In the genomic region with DNA sequence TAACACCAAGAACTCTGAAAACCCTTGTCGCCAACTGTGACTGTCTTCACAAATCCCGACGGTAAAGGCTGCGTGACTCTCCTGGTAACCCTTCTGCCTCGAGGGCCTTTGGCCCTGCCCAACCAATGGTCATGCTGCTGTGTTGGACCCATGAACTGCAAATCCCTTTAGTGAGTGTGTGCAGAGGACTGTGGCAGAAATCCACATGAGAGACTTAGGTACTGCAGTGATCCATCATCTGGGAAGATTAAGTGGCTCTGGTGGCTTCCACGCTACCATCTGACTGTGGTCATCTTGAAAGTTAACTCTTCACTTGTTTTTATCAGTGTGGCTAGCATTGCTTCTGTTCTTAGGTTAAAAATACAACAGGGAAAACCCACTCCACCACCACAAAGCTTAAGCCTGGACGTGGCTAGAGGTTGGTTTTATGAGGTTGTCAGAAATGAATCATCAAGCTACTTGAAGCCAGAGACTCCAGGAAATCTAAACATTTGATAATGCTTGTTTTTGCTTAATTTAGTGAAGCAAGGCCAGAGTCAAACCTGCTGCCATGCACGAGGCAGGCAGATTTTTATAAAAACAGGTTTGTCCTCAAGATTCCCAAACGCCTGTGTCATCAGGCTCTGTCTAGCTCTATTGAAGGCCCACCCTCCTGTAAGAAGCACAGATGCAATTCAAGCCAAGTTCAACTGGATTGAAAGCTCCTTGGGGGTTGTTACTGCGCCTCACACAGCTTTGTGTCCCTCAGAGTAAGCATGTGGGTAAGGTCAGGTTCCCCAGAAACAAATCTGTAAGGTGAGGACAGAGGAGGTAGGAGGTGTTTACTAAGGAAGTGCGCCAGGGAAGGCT, we compare ENCODE assay signal across 1 cellular context.
TF ChIP-seq lines count a peak whose summit lies in the region.

No MANE protein-coding gene starts in this region.

TF ChIP-seq in GM12878, 131 proteins besides CTCF, POLR2A, EP300 and RAD21 (continued from another document and continues in another):
- TF ChIP-seq, protein P1, sequence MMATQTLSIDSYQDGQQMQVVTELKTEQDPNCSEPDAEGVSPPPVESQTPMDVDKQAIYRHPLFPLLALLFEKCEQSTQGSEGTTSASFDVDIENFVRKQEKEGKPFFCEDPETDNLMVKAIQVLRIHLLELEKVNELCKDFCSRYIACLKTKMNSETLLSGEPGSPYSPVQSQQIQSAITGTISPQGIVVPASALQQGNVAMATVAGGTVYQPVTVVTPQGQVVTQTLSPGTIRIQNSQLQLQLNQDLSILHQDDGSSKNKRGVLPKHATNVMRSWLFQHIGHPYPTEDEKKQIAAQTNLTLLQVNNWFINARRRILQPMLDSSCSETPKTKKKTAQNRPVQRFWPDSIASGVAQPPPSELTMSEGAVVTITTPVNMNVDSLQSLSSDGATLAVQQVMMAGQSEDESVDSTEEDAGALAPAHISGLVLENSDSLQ (IDR thresholded peaks at IDR 0.05), result peak; percentile 15; the same call in 1 of the 2 replicates
- TF ChIP-seq FOXK2 (IDR thresholded peaks at IDR 0.05) (no peak), ZNF622 (IDR thresholded peaks at IDR 0.05) (no peak), CREM (IDR thresholded peaks at IDR 0.05; ENCODE audit: low read depth) (peak; percentile 90), POLR2AphosphoS5 (IDR thresholded peaks at IDR 0.05; ENCODE audit: low read length) (no peak), HDGF (IDR thresholded peaks at IDR 0.05) (no peak), ASH2L (IDR thresholded peaks at IDR 0.05; ENCODE audit: borderline replicate concordance, low read depth) (no peak), CREB1 (IDR thresholded peaks at IDR 0.05; ENCODE audit: low read depth) (peak; percentile 58; the same call in 1 of the 2 replicates), EGR1 (IDR thresholded peaks at IDR 0.05; ENCODE audit: borderline replicate concordance in 1 of 2, low read depth in 2 of 2, low read length in 2 of 2) (no peak), PAX5 (IDR thresholded peaks at IDR 0.05; ENCODE audit: borderline replicate concordance, low read depth, low read length) (peak; percentile 96), NR2C2 (IDR thresholded peaks at IDR 0.05; ENCODE audit: borderline replicate concordance, control insufficient read depth, insufficient read length, low read depth) (no peak), TAF1 (IDR thresholded peaks at IDR 0.05; ENCODE audit: borderline replicate concordance, low read depth, low read length) (no peak), YBX1 (IDR thresholded peaks at IDR 0.05) (no peak), POU2F2 (IDR thresholded peaks at IDR 0.05; ENCODE audit: borderline replicate concordance, low read depth, low read length) (peak; percentile 78; the same call in 1 of the 3 replicates), ZBED1 (IDR thresholded peaks at IDR 0.05; ENCODE audit: borderline replicate concordance) (peak; percentile 98), MTA2 (IDR thresholded peaks at IDR 0.05; ENCODE audit: low read depth) (peak; percentile 81), SP1 (IDR thresholded peaks at IDR 0.05; ENCODE audit: low read depth, low read length) (peak; percentile 33), SREBF2 (IDR thresholded peaks at IDR 0.05; ENCODE audit: low read length) (no peak), POLR2AphosphoS2 (IDR thresholded peaks at IDR 0.05; ENCODE audit: low read depth, low read length) (no peak), NFYA (IDR thresholded peaks at IDR 0.05; ENCODE audit: borderline replicate concordance, low read depth, low read length) (no peak), CBX5 (IDR thresholded peaks at IDR 0.05; ENCODE audit: low read depth) (0 out of 2 replicates have a peak, but pooled peaks have one; percentile 37), RELA (IDR thresholded peaks at IDR 0.05; ENCODE audit: borderline replicate concordance, partially characterized antibody) (no peak), SUPT20H (IDR thresholded peaks at IDR 0.05; ENCODE audit: borderline replicate concordance, control insufficient read depth, low read depth, low read length) (no peak), CBFB (IDR thresholded peaks at IDR 0.05; ENCODE audit: low read depth) (peak; percentile 98), SPI1 (IDR thresholded peaks at IDR 0.05; ENCODE audit: borderline replicate concordance, insufficient read depth, low read depth, low read length) (no peak), IRF4 (IDR thresholded peaks at IDR 0.05; ENCODE audit: low read depth, low read length) (peak; percentile 95; the same call in 1 of the 2 replicates), CEBPB (IDR thresholded peaks at IDR 0.05; ENCODE audit: borderline replicate concordance in 1 of 2, low read depth in 2 of 2, low read length in 2 of 2) (peak in 1 of 2 experiments; percentile 96; a peak in 2 of 4 replicates), CHD1 (IDR thresholded peaks at IDR 0.05; ENCODE audit: low read depth, low read length) (no peak), HCFC1 (IDR thresholded peaks at IDR 0.05; ENCODE audit: low read length) (no peak), SIN3A (IDR thresholded peaks at IDR 0.05; ENCODE audit: low read depth, low read length) (no peak), TCF3 (IDR thresholded peaks at IDR 0.05; ENCODE audit: borderline replicate concordance, insufficient read depth, low read depth, low read length) (peak; percentile 81; the same call in 1 of the 2 replicates), ZNF274 (IDR thresholded peaks at IDR 0.05; ENCODE audit: insufficient read depth, insufficient read length) (no peak), SMARCA5 (IDR thresholded peaks at IDR 0.05) (no peak), IKZF2 (IDR thresholded peaks at IDR 0.05) (peak; percentile 91 to 92), ZZZ3 (IDR thresholded peaks at IDR 0.05; ENCODE audit: control insufficient read depth, insufficient read length, low read depth) (no peak), ZNF24 (IDR thresholded peaks at IDR 0.05) (peak; percentile 72), BRCA1 (IDR thresholded peaks at IDR 0.05; ENCODE audit: low read depth, low read length) (no peak), JUND (IDR thresholded peaks at IDR 0.05; ENCODE audit: low read depth, low read length) (peak; percentile 77; the same call in 1 of the 2 replicates)
- TF ChIP-seq, protein P2, sequence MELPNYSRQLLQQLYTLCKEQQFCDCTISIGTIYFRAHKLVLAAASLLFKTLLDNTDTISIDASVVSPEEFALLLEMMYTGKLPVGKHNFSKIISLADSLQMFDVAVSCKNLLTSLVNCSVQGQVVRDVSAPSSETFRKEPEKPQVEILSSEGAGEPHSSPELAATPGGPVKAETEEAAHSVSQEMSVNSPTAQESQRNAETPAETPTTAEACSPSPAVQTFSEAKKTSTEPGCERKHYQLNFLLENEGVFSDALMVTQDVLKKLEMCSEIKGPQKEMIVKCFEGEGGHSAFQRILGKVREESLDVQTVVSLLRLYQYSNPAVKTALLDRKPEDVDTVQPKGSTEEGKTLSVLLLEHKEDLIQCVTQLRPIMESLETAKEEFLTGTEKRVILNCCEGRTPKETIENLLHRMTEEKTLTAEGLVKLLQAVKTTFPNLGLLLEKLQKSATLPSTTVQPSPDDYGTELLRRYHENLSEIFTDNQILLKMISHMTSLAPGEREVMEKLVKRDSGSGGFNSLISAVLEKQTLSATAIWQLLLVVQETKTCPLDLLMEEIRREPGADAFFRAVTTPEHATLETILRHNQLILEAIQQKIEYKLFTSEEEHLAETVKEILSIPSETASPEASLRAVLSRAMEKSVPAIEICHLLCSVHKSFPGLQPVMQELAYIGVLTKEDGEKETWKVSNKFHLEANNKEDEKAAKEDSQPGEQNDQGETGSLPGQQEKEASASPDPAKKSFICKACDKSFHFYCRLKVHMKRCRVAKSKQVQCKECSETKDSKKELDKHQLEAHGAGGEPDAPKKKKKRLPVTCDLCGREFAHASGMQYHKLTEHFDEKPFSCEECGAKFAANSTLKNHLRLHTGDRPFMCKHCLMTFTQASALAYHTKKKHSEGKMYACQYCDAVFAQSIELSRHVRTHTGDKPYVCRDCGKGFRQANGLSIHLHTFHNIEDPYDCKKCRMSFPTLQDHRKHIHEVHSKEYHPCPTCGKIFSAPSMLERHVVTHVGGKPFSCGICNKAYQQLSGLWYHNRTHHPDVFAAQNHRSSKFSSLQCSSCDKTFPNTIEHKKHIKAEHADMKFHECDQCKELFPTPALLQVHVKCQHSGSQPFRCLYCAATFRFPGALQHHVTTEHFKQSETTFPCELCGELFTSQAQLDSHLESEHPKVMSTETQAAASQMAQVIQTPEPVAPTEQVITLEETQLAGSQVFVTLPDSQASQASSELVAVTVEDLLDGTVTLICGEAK (IDR thresholded peaks at IDR 0.05; ENCODE audit: borderline replicate concordance), result no peak
- TF ChIP-seq, protein P3, sequence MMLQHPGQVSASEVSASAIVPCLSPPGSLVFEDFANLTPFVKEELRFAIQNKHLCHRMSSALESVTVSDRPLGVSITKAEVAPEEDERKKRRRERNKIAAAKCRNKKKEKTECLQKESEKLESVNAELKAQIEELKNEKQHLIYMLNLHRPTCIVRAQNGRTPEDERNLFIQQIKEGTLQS (IDR thresholded peaks at IDR 0.05; ENCODE audit: borderline replicate concordance, extremely low read depth, low read depth, low read length), result no peak
- TF ChIP-seq, protein P4, sequence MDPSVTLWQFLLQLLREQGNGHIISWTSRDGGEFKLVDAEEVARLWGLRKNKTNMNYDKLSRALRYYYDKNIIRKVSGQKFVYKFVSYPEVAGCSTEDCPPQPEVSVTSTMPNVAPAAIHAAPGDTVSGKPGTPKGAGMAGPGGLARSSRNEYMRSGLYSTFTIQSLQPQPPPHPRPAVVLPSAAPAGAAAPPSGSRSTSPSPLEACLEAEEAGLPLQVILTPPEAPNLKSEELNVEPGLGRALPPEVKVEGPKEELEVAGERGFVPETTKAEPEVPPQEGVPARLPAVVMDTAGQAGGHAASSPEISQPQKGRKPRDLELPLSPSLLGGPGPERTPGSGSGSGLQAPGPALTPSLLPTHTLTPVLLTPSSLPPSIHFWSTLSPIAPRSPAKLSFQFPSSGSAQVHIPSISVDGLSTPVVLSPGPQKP (IDR thresholded peaks at IDR 0.05; ENCODE audit: low read depth, low read length), result no peak
- TF ChIP-seq, protein P5, sequence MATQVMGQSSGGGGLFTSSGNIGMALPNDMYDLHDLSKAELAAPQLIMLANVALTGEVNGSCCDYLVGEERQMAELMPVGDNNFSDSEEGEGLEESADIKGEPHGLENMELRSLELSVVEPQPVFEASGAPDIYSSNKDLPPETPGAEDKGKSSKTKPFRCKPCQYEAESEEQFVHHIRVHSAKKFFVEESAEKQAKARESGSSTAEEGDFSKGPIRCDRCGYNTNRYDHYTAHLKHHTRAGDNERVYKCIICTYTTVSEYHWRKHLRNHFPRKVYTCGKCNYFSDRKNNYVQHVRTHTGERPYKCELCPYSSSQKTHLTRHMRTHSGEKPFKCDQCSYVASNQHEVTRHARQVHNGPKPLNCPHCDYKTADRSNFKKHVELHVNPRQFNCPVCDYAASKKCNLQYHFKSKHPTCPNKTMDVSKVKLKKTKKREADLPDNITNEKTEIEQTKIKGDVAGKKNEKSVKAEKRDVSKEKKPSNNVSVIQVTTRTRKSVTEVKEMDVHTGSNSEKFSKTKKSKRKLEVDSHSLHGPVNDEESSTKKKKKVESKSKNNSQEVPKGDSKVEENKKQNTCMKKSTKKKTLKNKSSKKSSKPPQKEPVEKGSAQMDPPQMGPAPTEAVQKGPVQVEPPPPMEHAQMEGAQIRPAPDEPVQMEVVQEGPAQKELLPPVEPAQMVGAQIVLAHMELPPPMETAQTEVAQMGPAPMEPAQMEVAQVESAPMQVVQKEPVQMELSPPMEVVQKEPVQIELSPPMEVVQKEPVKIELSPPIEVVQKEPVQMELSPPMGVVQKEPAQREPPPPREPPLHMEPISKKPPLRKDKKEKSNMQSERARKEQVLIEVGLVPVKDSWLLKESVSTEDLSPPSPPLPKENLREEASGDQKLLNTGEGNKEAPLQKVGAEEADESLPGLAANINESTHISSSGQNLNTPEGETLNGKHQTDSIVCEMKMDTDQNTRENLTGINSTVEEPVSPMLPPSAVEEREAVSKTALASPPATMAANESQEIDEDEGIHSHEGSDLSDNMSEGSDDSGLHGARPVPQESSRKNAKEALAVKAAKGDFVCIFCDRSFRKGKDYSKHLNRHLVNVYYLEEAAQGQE (IDR thresholded peaks at IDR 0.05; ENCODE audit: low read depth, low read length), result no peak
- TF ChIP-seq, protein P6, sequence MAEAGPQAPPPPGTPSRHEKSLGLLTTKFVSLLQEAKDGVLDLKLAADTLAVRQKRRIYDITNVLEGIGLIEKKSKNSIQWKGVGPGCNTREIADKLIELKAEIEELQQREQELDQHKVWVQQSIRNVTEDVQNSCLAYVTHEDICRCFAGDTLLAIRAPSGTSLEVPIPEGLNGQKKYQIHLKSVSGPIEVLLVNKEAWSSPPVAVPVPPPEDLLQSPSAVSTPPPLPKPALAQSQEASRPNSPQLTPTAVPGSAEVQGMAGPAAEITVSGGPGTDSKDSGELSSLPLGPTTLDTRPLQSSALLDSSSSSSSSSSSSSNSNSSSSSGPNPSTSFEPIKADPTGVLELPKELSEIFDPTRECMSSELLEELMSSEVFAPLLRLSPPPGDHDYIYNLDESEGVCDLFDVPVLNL (IDR thresholded peaks at IDR 0.05; ENCODE audit: low read depth, low read length), result no peak
- TF ChIP-seq, protein P7, sequence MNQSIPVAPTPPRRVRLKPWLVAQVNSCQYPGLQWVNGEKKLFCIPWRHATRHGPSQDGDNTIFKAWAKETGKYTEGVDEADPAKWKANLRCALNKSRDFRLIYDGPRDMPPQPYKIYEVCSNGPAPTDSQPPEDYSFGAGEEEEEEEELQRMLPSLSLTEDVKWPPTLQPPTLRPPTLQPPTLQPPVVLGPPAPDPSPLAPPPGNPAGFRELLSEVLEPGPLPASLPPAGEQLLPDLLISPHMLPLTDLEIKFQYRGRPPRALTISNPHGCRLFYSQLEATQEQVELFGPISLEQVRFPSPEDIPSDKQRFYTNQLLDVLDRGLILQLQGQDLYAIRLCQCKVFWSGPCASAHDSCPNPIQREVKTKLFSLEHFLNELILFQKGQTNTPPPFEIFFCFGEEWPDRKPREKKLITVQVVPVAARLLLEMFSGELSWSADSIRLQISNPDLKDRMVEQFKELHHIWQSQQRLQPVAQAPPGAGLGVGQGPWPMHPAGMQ (IDR thresholded peaks at IDR 0.05; ENCODE audit: borderline replicate concordance), result no peak
- TF ChIP-seq, protein P8, sequence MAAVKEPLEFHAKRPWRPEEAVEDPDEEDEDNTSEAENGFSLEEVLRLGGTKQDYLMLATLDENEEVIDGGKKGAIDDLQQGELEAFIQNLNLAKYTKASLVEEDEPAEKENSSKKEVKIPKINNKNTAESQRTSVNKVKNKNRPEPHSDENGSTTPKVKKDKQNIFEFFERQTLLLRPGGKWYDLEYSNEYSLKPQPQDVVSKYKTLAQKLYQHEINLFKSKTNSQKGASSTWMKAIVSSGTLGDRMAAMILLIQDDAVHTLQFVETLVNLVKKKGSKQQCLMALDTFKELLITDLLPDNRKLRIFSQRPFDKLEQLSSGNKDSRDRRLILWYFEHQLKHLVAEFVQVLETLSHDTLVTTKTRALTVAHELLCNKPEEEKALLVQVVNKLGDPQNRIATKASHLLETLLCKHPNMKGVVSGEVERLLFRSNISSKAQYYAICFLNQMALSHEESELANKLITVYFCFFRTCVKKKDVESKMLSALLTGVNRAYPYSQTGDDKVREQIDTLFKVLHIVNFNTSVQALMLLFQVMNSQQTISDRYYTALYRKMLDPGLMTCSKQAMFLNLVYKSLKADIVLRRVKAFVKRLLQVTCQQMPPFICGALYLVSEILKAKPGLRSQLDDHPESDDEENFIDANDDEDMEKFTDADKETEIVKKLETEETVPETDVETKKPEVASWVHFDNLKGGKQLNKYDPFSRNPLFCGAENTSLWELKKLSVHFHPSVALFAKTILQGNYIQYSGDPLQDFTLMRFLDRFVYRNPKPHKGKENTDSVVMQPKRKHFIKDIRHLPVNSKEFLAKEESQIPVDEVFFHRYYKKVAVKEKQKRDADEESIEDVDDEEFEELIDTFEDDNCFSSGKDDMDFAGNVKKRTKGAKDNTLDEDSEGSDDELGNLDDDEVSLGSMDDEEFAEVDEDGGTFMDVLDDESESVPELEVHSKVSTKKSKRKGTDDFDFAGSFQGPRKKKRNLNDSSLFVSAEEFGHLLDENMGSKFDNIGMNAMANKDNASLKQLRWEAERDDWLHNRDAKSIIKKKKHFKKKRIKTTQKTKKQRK (IDR thresholded peaks at IDR 0.05; ENCODE audit: low read depth, low read length), result no peak
